In genomic region chr17:27478901-27479531, GRCh38 we compare ENCODE assay signal across 24 cellular contexts. TPM values are rescaled to one million over a fixed set of nuclear protein-coding genes. Genes with fewer than 3 reads are reported as not detected.
DNase-seq lines count a peak whose midpoint lies in the region; ATAC-seq and TF ChIP-seq lines count a peak whose summit lies in the region.
"Had no signal": no experiment of that assay in that cellular context is flagged by ENCODE, and none has a peak within 500 bp of the region (broad histone marks: within the 10 kb centered on the region; RNA-seq: fewer than 3 reads in every experiment).

No MANE protein-coding gene starts in this region.

- H3F3A ChIP-seq in neural progenitor cell (ENCODE audit: low read depth) (no peaks in the 10 kb centered on the region), SK-N-SH (replicated peaks; ENCODE audit: insufficient read depth) (no peaks in the 10 kb centered on the region)

- intact Hi-C loops in activated CD4-positive, alpha-beta T cell treated with anti-CD3 and anti-CD28 coated beads for 36 hours (cut with DNase I, micrococcal nuclease): loop anchor here in 1 of 2 experiments (10.0 kb wide), 2 partner anchors 94 to 566 kb away; partner anchors contain the start of gene NLK
- intact Hi-C loops in HCT116 (cut with micrococcal nuclease): no loop called here
- intact Hi-C loops in activated T-helper 1 cell treated with anti-CD3 and anti-CD28 coated beads, Interleukin-12 subunit alpha, Interleukin-12 subunit beta, Interleukin-2, Interleukin-4 antibody, amounts not matched to agents 30 ng/mL and 10 ng/mL and 1 ng/mL, durations not matched to agents 14 hours and 24 hours and 36 hours (cut with micrococcal nuclease): no loop called here
- intact Hi-C loops in ascending aorta (cut with DNase I): no loop called here

- CTCF ChIA-PET in activated CD4-positive, alpha-beta T cell treated with anti-CD3 and anti-CD28 coated beads for 36 hours (lab: Charles Lee): interaction anchor here (0.6 kb wide), 1 partner anchor 243 kb away, joined by 3 read pairs; no protein-coding TSS in a partner anchor
- CTCF ChIA-PET in HCT116 (lab: Charles Lee) (no interaction called here), SK-N-SH (lab: Yijun Ruan, JAX) (interaction anchor here (1.4 kb wide), 1 partner anchor 16 kb away, joined by 3 read pairs; no protein-coding TSS in a partner anchor)

- peak; percentile 21 for DNase-seq in activated CD4-positive, alpha-beta T cell treated with anti-CD3 and anti-CD28 coated beads for 36 hours
- DNase-seq in activated CD4-positive, alpha-beta T cell treated with anti-CD3 and anti-CD28 coated beads for 48 hours: no peak
- DNase-seq in HCT116 (ENCODE audit: low read depth, low spot score): no peak
- DNase-seq in activated T-helper 1 cell treated with anti-CD3 and anti-CD28 coated beads, Interleukin-12 subunit alpha, Interleukin-12 subunit beta, Interleukin-2, Interleukin-4 antibody, amounts not matched to agents 30 ng/mL and 10 ng/mL and 1 ng/mL, durations not matched to agents 14 hours and 24 hours and 36 hours (ENCODE audit: low spot score): no peak
- DNase-seq in neural progenitor cell (ENCODE audit: low spot score): no peak
- no peak for DNase-seq in SK-N-SH
- no peak for DNase-seq in ascending aorta (ENCODE audit: low spot score in 2 of 2)
- DNase-seq: activated CD4-positive, alpha-beta memory T cell treated with anti-CD3 and anti-CD28 coated beads for 36 hours; activated effector memory CD4-positive, alpha-beta T cell treated with anti-CD3 and anti-CD28 coated beads, Interleukin-2, amount 50 U/mL, for 16 hours; activated T-cell treated with anti-CD3 and anti-CD28 coated beads for 4 hours; AML-193; CD8-positive, alpha-beta memory T cell; DMS153; GDM1; left ventricle myocardium inferior; naive thymus-derived CD4-positive, alpha-beta T cell; NCI-H526; Right ventricle myocardium superior; stimulated activated naive CD4-positive, alpha-beta T cell treated with Interleukin-2 at 50 U/mL for 16 hours; T1000; tibial artery had no signal

- POLR2A ChIA-PET in activated CD4-positive, alpha-beta T cell treated with anti-CD3 and anti-CD28 coated beads for 36 hours (lab: Charles Lee): no interaction called here
- POLR2A ChIA-PET in HCT116 (lab: Charles Lee): no interaction called here
- POLR2A ChIA-PET in SK-N-SH (lab: Yijun Ruan, JAX): no interaction called here

- no peak for TF ChIP-seq CTCF in HCT116 (IDR thresholded peaks at IDR 0.05 in 2 of 3, conservative IDR thresholded peaks at IDR 0.05 in 1 of 3; ENCODE audit: borderline replicate concordance in 1 of 3, insufficient read depth in 1 of 3, low read depth in 2 of 3, low read length in 2 of 3)
- TF ChIP-seq CTCF in neural progenitor cell (IDR thresholded peaks at IDR 0.05): no peak
- TF ChIP-seq CTCF in SK-N-SH (IDR thresholded peaks at IDR 0.05): no peak
- TF ChIP-seq CTCF in ascending aorta (IDR thresholded peaks at IDR 0.05): no peak

- peaks cover 83% of the 10 kb centered on the region for H3K4me1 Mint-ChIP-seq in activated CD4-positive, alpha-beta T cell treated with anti-CD3 and anti-CD28 coated beads for 36 hours
- H3K4me1 Mint-ChIP-seq in activated T-helper 1 cell treated with anti-CD3 and anti-CD28 coated beads, Interleukin-12 subunit alpha, Interleukin-12 subunit beta, Interleukin-2, Interleukin-4 antibody, amounts not matched to agents 30 ng/mL and 10 ng/mL and 1 ng/mL, durations not matched to agents 14 hours and 24 hours and 36 hours (ENCODE audit: low read depth): peaks cover 95% of the 10 kb centered on the region
- peaks cover 11% of the 10 kb centered on the region for H3K4me1 Mint-ChIP-seq in neural progenitor cell

- H3K9me3 Mint-ChIP-seq in activated CD4-positive, alpha-beta T cell treated with anti-CD3 and anti-CD28 coated beads for 36 hours (ENCODE audit: low read depth): no peaks in the 10 kb centered on the region
- H3K9me3 Mint-ChIP-seq in activated T-helper 1 cell treated with anti-CD3 and anti-CD28 coated beads, Interleukin-12 subunit alpha, Interleukin-12 subunit beta, Interleukin-2, Interleukin-4 antibody, amounts not matched to agents 30 ng/mL and 10 ng/mL and 1 ng/mL, durations not matched to agents 14 hours and 24 hours and 36 hours: no peaks in the 10 kb centered on the region
- no peaks in the 10 kb centered on the region for H3K9me3 Mint-ChIP-seq in neural progenitor cell
- H3K9me3 Mint-ChIP-seq: activated CD4-positive, alpha-beta memory T cell treated with anti-CD3 and anti-CD28 coated beads for 36 hours; CD8-positive, alpha-beta memory T cell had no signal

- no peak overlapping the region for H2AFZ ChIP-seq in HCT116 (ENCODE audit: low read depth, low read length, poor library complexity, severe bottlenecking)
- no peak overlapping the region for H2AFZ ChIP-seq in neural progenitor cell (replicated peaks)
- no peak overlapping the region for H2AFZ ChIP-seq in SK-N-SH (ENCODE audit: low read depth)

- H3K4me2 ChIP-seq in HCT116 (ENCODE audit: low read length) (no peak overlapping the region), neural progenitor cell (no peak overlapping the region), SK-N-SH (no peak overlapping the region)
- H3K4me2 ChIP-seq: A549 had no signal

- H3K9me3 ChIP-seq in HCT116 (ENCODE audit: control insufficient read depth in 1 of 2, insufficient read depth in 1 of 2, low read depth in 1 of 2, low read length in 2 of 2): no peaks in the 10 kb centered on the region
- H3K9me3 ChIP-seq in neural progenitor cell (ENCODE audit: low read depth): no peaks in the 10 kb centered on the region
- H3K9me3 ChIP-seq in SK-N-SH: no peaks in the 10 kb centered on the region
- H3K9me3 ChIP-seq in ascending aorta: no peaks in the 10 kb centered on the region
- H3K9me3 ChIP-seq: A549, left ventricle myocardium inferior, tibial artery had no signal

- H3K4me1 ChIP-seq in HCT116 (ENCODE audit: control insufficient read depth in 1 of 2, insufficient read depth in 2 of 2, low read length in 2 of 2) (peaks cover 1 to 12% of the 10 kb centered on the region in 2 experiments), neural progenitor cell (no peaks in the 10 kb centered on the region), SK-N-SH (ENCODE audit: control insufficient read depth in 1 of 2, insufficient read depth in 2 of 2, low read depth in 1 of 2, low read length in 1 of 2) (peaks cover 0 to 12% of the 10 kb centered on the region in 2 experiments; a peak in 1 of 4 replicates), ascending aorta (no peaks in the 10 kb centered on the region)
- H3K4me1 ChIP-seq: tibial artery had no signal

- WGBS in SK-N-SH (ENCODE audit: low lambda C conversion rate): 93% methylated on average over 10 of the region's 10 CpGs

- RAD21 ChIA-PET in HCT116 (lab: Charles Lee; ENCODE audit: low non-redundant PET in 1 of 2, low total read pairs in 2 of 2, uncharacterized antibody in 2 of 2, unreplicated experiment in 2 of 2): no interaction called here

- H3K4me3 ChIP-seq in HCT116 (replicated peaks in 1 of 2; ENCODE audit: low read depth in 1 of 2, low read length in 2 of 2) (no peak overlapping the region), neural progenitor cell (no peak overlapping the region), SK-N-SH (ENCODE audit: low read depth in 2 of 2, low read length in 1 of 2) (no peak overlapping the region), ascending aorta (no peak overlapping the region)
- H3K4me3 ChIP-seq: A549, left ventricle myocardium inferior, tibial artery had no signal

- TF ChIP-seq POLR2A in HCT116 (IDR thresholded peaks at IDR 0.05; ENCODE audit: borderline replicate concordance, extremely low read depth, insufficient read depth, insufficient read length): no peak

- H3K79me2 ChIP-seq in HCT116 (ENCODE audit: insufficient read depth, low read length) (no peaks in the 10 kb centered on the region), neural progenitor cell (ENCODE audit: low read depth) (peaks cover 51% of the 10 kb centered on the region), SK-N-SH (ENCODE audit: insufficient read depth) (peaks cover 8% of the 10 kb centered on the region)

- no peak for TF ChIP-seq EP300 in SK-N-SH (IDR thresholded peaks at IDR 0.05; ENCODE audit: borderline replicate concordance in 1 of 2, low read depth in 1 of 2, low read length in 1 of 2)

- BruUV-seq in HCT116 (replicated peaks; lab: Mats Ljungman, UMichigan): no TSS peak

- TF ChIP-seq RAD21 in HCT116 (IDR thresholded peaks at IDR 0.05; ENCODE audit: low read depth) (no peak), SK-N-SH (IDR thresholded peaks at IDR 0.05; ENCODE audit: low read length) (no peak)

- peak overlapping the region; percentile 10 for H3K27ac Mint-ChIP-seq in activated CD4-positive, alpha-beta T cell treated with anti-CD3 and anti-CD28 coated beads for 36 hours
- H3K27ac Mint-ChIP-seq in activated T-helper 1 cell treated with anti-CD3 and anti-CD28 coated beads, Interleukin-12 subunit alpha, Interleukin-12 subunit beta, Interleukin-2, Interleukin-4 antibody, amounts not matched to agents 30 ng/mL and 10 ng/mL and 1 ng/mL, durations not matched to agents 14 hours and 24 hours and 36 hours: peak overlapping the region; percentile 93
- H3K27ac Mint-ChIP-seq in neural progenitor cell: peak overlapping the region; percentile 13
- H3K27ac Mint-ChIP-seq: activated CD4-positive, alpha-beta memory T cell treated with anti-CD3 and anti-CD28 coated beads for 36 hours had no signal

- no peaks in the 10 kb centered on the region for H4K20me1 ChIP-seq in HCT116 (ENCODE audit: insufficient read depth)
- peaks cover 24% of the 10 kb centered on the region for H4K20me1 ChIP-seq in neural progenitor cell (ENCODE audit: low read depth)
- H4K20me1 ChIP-seq in SK-N-SH (ENCODE audit: insufficient read depth): no peaks in the 10 kb centered on the region

- no peak overlapping the region for H3K9ac ChIP-seq in HCT116 (ENCODE audit: low read length)
- H3K9ac ChIP-seq in neural progenitor cell: no peak overlapping the region
- H3K9ac ChIP-seq in SK-N-SH: no peak overlapping the region

- H3K27ac ChIP-seq in HCT116 (ENCODE audit: low read depth, low read length): no peak overlapping the region
- H3K27ac ChIP-seq in neural progenitor cell: no peak overlapping the region
- no peak overlapping the region for H3K27ac ChIP-seq in SK-N-SH (ENCODE audit: low read depth in 2 of 2, low read length in 1 of 2)
- no peak overlapping the region for H3K27ac ChIP-seq in ascending aorta
- H3K27ac ChIP-seq: A549, HL-60, left ventricle myocardium inferior, tibial artery had no signal

- H3K27me3 Mint-ChIP-seq in activated CD4-positive, alpha-beta T cell treated with anti-CD3 and anti-CD28 coated beads for 36 hours: no peaks in the 10 kb centered on the region
- H3K27me3 Mint-ChIP-seq in activated T-helper 1 cell treated with anti-CD3 and anti-CD28 coated beads, Interleukin-12 subunit alpha, Interleukin-12 subunit beta, Interleukin-2, Interleukin-4 antibody, amounts not matched to agents 30 ng/mL and 10 ng/mL and 1 ng/mL, durations not matched to agents 14 hours and 24 hours and 36 hours (ENCODE audit: insufficient read depth): no peaks in the 10 kb centered on the region
- H3K27me3 Mint-ChIP-seq in neural progenitor cell (ENCODE audit: insufficient read depth, low read depth): peaks cover 7% of the 10 kb centered on the region
- H3K27me3 Mint-ChIP-seq: activated CD4-positive, alpha-beta memory T cell treated with anti-CD3 and anti-CD28 coated beads for 36 hours; CD8-positive, alpha-beta memory T cell; naive thymus-derived CD4-positive, alpha-beta T cell had no signal

- no peak for ATAC-seq in activated CD4-positive, alpha-beta T cell treated with anti-CD3 and anti-CD28 coated beads for 36 hours
- ATAC-seq in HCT116 (peak; percentile 70), GM18517 (IDR thresholded peaks at IDR 0.05; ENCODE audit: unreplicated experiment) (no peak)
- ATAC-seq: A549; naive thymus-derived CD4-positive, alpha-beta T cell had no signal

- H3K9me2 ChIP-seq in HCT116 (ENCODE audit: insufficient read depth) (no peaks in the 10 kb centered on the region), SK-N-SH (no peaks in the 10 kb centered on the region)

- H3K36me3 ChIP-seq in HCT116 (ENCODE audit: control insufficient read depth in 1 of 2, insufficient read depth in 2 of 2, low read length in 2 of 2) (no peaks in the 10 kb centered on the region), neural progenitor cell (no peaks in the 10 kb centered on the region), SK-N-SH (replicated peaks in 1 of 2; ENCODE audit: control insufficient read depth in 1 of 2, insufficient read depth in 2 of 2, low read length in 1 of 2) (no peaks in the 10 kb centered on the region), ascending aorta (no peaks in the 10 kb centered on the region)
- H3K36me3 ChIP-seq: left ventricle myocardium inferior, tibial artery had no signal

- no peak overlapping the region for H3K4me3 Mint-ChIP-seq in activated CD4-positive, alpha-beta T cell treated with anti-CD3 and anti-CD28 coated beads for 36 hours
- H3K4me3 Mint-ChIP-seq in activated T-helper 1 cell treated with anti-CD3 and anti-CD28 coated beads, Interleukin-12 subunit alpha, Interleukin-12 subunit beta, Interleukin-2, Interleukin-4 antibody, amounts not matched to agents 30 ng/mL and 10 ng/mL and 1 ng/mL, durations not matched to agents 14 hours and 24 hours and 36 hours: peak overlapping the region; percentile 16
- H3K4me3 Mint-ChIP-seq in neural progenitor cell: no peak overlapping the region
- H3K4me3 Mint-ChIP-seq: activated CD4-positive, alpha-beta memory T cell treated with anti-CD3 and anti-CD28 coated beads for 36 hours had no signal

- H3K27me3 ChIP-seq in HCT116 (ENCODE audit: insufficient read depth, low read length) (no peaks in the 10 kb centered on the region), neural progenitor cell (no peaks in the 10 kb centered on the region), SK-N-SH (ENCODE audit: insufficient read depth) (no peaks in the 10 kb centered on the region), ascending aorta (no peaks in the 10 kb centered on the region)
- H3K27me3 ChIP-seq: tibial artery had no signal

- peaks cover 19% of the 10 kb centered on the region for H3K36me3 Mint-ChIP-seq in activated CD4-positive, alpha-beta T cell treated with anti-CD3 and anti-CD28 coated beads for 36 hours (ENCODE audit: low read depth)
- peaks cover 28% of the 10 kb centered on the region for H3K36me3 Mint-ChIP-seq in activated T-helper 1 cell treated with anti-CD3 and anti-CD28 coated beads, Interleukin-12 subunit alpha, Interleukin-12 subunit beta, Interleukin-2, Interleukin-4 antibody, amounts not matched to agents 30 ng/mL and 10 ng/mL and 1 ng/mL, durations not matched to agents 14 hours and 24 hours and 36 hours (ENCODE audit: low read depth)
- no peaks in the 10 kb centered on the region for H3K36me3 Mint-ChIP-seq in neural progenitor cell

RNA-seq across cellular contexts. Expression of gene KSR1, which starts 22.8 kb away (rescaled TPM):
- 100 to 1,000 TPM in 1 of 2 experiments, 10 to 100 TPM in 1; 96.6 to 113 TPM for total RNA-seq in activated CD4-positive, alpha-beta T cell treated with anti-CD3 and anti-CD28 coated beads for 36 hours
- total RNA-seq in HCT116 (2021; ENCODE audit: unreplicated experiment) (16.5 TPM), neural progenitor cell (ENCODE audit: low replicate concordance) (16.4 and 19.2 TPM in 2 replicates), ascending aorta (42.6 TPM)
- 15.3 and 18.7 TPM in 2 replicates for polyA plus RNA-seq in HCT116 (2012)
- total RNA-seq in activated T-helper 1 cell treated with anti-CD3 and anti-CD28 coated beads, Interleukin-12 subunit alpha, Interleukin-12 subunit beta, Interleukin-2, Interleukin-4 antibody, amounts not matched to agents 30 ng/mL and 10 ng/mL and 1 ng/mL, durations not matched to agents 14 hours and 24 hours and 36 hours: 119 and 122 TPM in 2 replicates
- polyA plus RNA-seq in SK-N-SH (2012; rRNA removed): 7.5 and 7.9 TPM in 2 replicates
- 3.9 and 5.3 TPM in 2 replicates for polyA plus RNA-seq in SK-N-SH (2012; cell fraction: cytosol; rRNA removed)
- 34.1 and 47.2 TPM in 2 replicates for polyA plus RNA-seq in SK-N-SH (2012; cell fraction: nucleus; rRNA removed)

Comparison
In these comparisons a context has a peak if more than half of its experiments do, and no peak if none do; other contexts are left out.
1. H3K27ac Mint-ChIP-seq: peak in every context shown above with its lines; median percentile 93 in activated T-helper 1 cell treated with anti-CD3 and anti-CD28 coated beads, Interleukin-12 subunit alpha, Interleukin-12 subunit beta, Interleukin-2, Interleukin-4 antibody, amounts not matched to agents 30 ng/mL and 10 ng/mL and 1 ng/mL, durations not matched to agents 14 hours and 24 hours and 36 hours; 13 in neural progenitor cell; 10 in activated CD4-positive, alpha-beta T cell treated with anti-CD3 and anti-CD28 coated beads for 36 hours.